ENCODE assay signal across 9 cellular contexts in the genomic region with DNA sequence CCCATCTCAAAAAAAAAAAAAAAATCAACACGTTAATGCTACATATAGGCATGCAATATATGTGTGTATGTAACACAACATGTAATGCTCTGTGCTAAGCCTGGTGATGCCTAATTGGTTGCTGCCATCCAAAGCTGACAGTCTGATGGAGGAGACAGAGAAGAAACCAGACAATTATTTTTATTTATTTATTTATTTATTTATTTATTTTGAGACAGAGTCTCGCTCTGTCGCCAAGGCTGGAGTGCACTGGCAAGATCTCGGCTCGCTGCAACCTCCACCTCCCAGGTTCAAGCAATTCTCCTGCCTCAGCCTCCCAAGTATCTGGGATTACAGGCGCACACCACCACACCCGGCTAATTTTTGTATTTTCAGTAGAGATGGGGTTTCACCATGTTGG. TPM values are rescaled to one million over a fixed set of nuclear protein-coding genes. Genes with fewer than 3 reads are reported as not detected.
DNase-seq lines count a peak whose midpoint lies in the region; ATAC-seq, FAIRE-seq and TF ChIP-seq lines count a peak whose summit lies in the region.
"Not testable (repeated sequence)": the region's sequence is repeated elsewhere in the genome, so short reads cannot be mapped to it uniquely, and the experiment has no call there.
"Had no signal": no experiment of that assay in that cellular context is flagged by ENCODE, and none has a peak within 500 bp of the region (broad histone marks: within the 10 kb centered on the region; RNA-seq: fewer than 3 reads in every experiment).

No MANE protein-coding gene starts in this region.

- peak overlapping the region; percentile 100 for H3K27ac Mint-ChIP-seq in activated CD4-positive, alpha-beta T cell treated with anti-CD3 and anti-CD28 coated beads for 36 hours
- peak overlapping the region; percentile 97 for H3K27ac Mint-ChIP-seq in activated naive CD4-positive, alpha-beta T cell treated with anti-CD3 and anti-CD28 coated beads, Interleukin-2, amount 10 ng/mL, durations not matched to agents 7 days and 5 days
- peak overlapping the region; percentile 92 for H3K27ac Mint-ChIP-seq in osteocyte (ENCODE audit: unreplicated experiment)
- H3K27ac Mint-ChIP-seq in stimulated activated naive CD8-positive, alpha-beta T cell treated with anti-CD3 and anti-CD28 coated beads, Interleukin-15, amount 100 ng/mL, for 72 hours, result not testable (repeated sequence)

- H3K9ac ChIP-seq in BLaER1, result peak overlapping the region; percentile 79; the same call in 1 of the 2 replicates
- peak overlapping the region; percentile 80 for H3K9ac ChIP-seq in MM.1S (ENCODE audit: low read length)
- not testable (repeated sequence) for H3K9ac ChIP-seq in HepG2 (ENCODE audit: insufficient read depth, low read depth, low read length)

- not testable (repeated sequence) for BruUV-seq in HepG2 (replicated peaks; lab: Mats Ljungman, UMichigan)

- H3K27me3 ChIP-seq in BLaER1; MM.1S (replicated peaks; ENCODE audit: insufficient read depth, low read length); esophagus muscularis mucosa; HepG2 (ENCODE audit: control insufficient read depth in 1 of 2, insufficient read depth in 2 of 2, low read length in 2 of 2): not testable (repeated sequence)

- 0 out of 2 replicates have a peak overlapping the region, but pooled peaks have one; percentile 57 for H3K4me3 ChIP-seq in BLaER1
- H3K4me3 ChIP-seq in MM.1S (ENCODE audit: low read length); esophagus muscularis mucosa; HepG2 (replicated peaks in 1 of 3; ENCODE audit: insufficient read depth in 1 of 3, low read depth in 2 of 3, low read length in 3 of 3): not testable (repeated sequence)

- not testable (repeated sequence) for H3K4me3 Mint-ChIP-seq in activated CD4-positive, alpha-beta T cell treated with anti-CD3 and anti-CD28 coated beads for 36 hours; activated naive CD4-positive, alpha-beta T cell treated with anti-CD3 and anti-CD28 coated beads, Interleukin-2, amount 10 ng/mL, durations not matched to agents 7 days and 5 days; osteocyte (ENCODE audit: unreplicated experiment)
- peak overlapping the region; percentile 91 for H3K4me3 Mint-ChIP-seq in stimulated activated naive CD8-positive, alpha-beta T cell treated with anti-CD3 and anti-CD28 coated beads, Interleukin-15, amount 100 ng/mL, for 72 hours

- H3K36me3 Mint-ChIP-seq in activated CD4-positive, alpha-beta T cell treated with anti-CD3 and anti-CD28 coated beads for 36 hours (ENCODE audit: low read depth); activated naive CD4-positive, alpha-beta T cell treated with anti-CD3 and anti-CD28 coated beads, Interleukin-2, amount 10 ng/mL, durations not matched to agents 7 days and 5 days; osteocyte (ENCODE audit: unreplicated experiment): not testable (repeated sequence)

- not testable (repeated sequence) for H3K9me3 Mint-ChIP-seq in activated CD4-positive, alpha-beta T cell treated with anti-CD3 and anti-CD28 coated beads for 36 hours (ENCODE audit: low read depth); activated naive CD4-positive, alpha-beta T cell treated with anti-CD3 and anti-CD28 coated beads, Interleukin-2, amount 10 ng/mL, durations not matched to agents 7 days and 5 days; osteocyte (ENCODE audit: unreplicated experiment); stimulated activated naive CD8-positive, alpha-beta T cell treated with anti-CD3 and anti-CD28 coated beads, Interleukin-15, amount 100 ng/mL, for 72 hours

- H3F3A ChIP-seq in MM.1S (ENCODE audit: insufficient read depth, low read length), result peaks cover 25% of the 10 kb centered on the region

- FAIRE-seq in HepG2 (lab: Jason Lieb, UNC), result not testable (repeated sequence)

- not testable (repeated sequence) for H2AFZ ChIP-seq in MM.1S (ENCODE audit: low read length); HepG2 (ENCODE audit: low read length)

- H3K4me1 ChIP-seq in BLaER1 (peaks cover 91% of the 10 kb centered on the region), MM.1S (ENCODE audit: low read length) (peaks cover 24% of the 10 kb centered on the region), esophagus muscularis mucosa (peaks cover 23 to 42% (median 36%) of the 10 kb centered on the region in 4 donors), HepG2 (ENCODE audit: insufficient read depth, low read length) (peaks cover 64% of the 10 kb centered on the region)

- CTCF ChIA-PET in activated CD4-positive, alpha-beta T cell treated with anti-CD3 and anti-CD28 coated beads for 36 hours (lab: Charles Lee), result interaction anchor here (0.7 to 3.8 kb wide), 4 partner anchors 14 to 324 kb away, joined by 3 to 18 read pairs (median 7); no protein-coding TSS in a partner anchor
- CTCF ChIA-PET in activated naive CD4-positive, alpha-beta T cell treated with anti-CD3 and anti-CD28 coated beads, Interleukin-2, amount 10 ng/mL, durations not matched to agents 7 days and 5 days (lab: Charles Lee), result interaction anchor here (6.9 kb wide), 1 partner anchor 15 kb away, joined by 42 read pairs; the partner anchor contains the start of gene MRPL4
- CTCF ChIA-PET in HepG2 (lab: Yijun Ruan, JAX; ENCODE audit: low intra/inter-chr PET ratio, low total read pairs), result not testable (repeated sequence)

- H3K36me3 ChIP-seq in BLaER1; MM.1S (replicated peaks; ENCODE audit: insufficient read depth, low read length); esophagus muscularis mucosa; HepG2 (replicated peaks in 1 of 2; ENCODE audit: control insufficient read depth in 1 of 2, insufficient read depth in 2 of 2, low read length in 2 of 2): not testable (repeated sequence)

- ATAC-seq in activated CD4-positive, alpha-beta T cell treated with anti-CD3 and anti-CD28 coated beads for 36 hours; HepG2; stimulated activated naive CD8-positive, alpha-beta T cell treated with anti-CD3 and anti-CD28 coated beads, Interleukin-15, amount 100 ng/mL, for 72 hours: not testable (repeated sequence)

- POLR2A ChIA-PET in activated CD4-positive, alpha-beta T cell treated with anti-CD3 and anti-CD28 coated beads for 36 hours (lab: Charles Lee), result interaction anchor here (1.2 kb wide), 1 partner anchor 48 kb away, joined by 3 read pairs; no protein-coding TSS in a partner anchor
- POLR2A ChIA-PET in HepG2 (lab: Yijun Ruan, JAX), result interaction anchor here (0.6 to 0.9 kb wide), 2 partner anchors 15 to 134 kb away, joined by 3 to 7 read pairs; no protein-coding TSS in a partner anchor

- not testable (repeated sequence) for H3K9me2 ChIP-seq in MM.1S (replicated peaks; ENCODE audit: insufficient read depth, low read length)

- WGBS in esophagus muscularis mucosa, result 94% methylated on average over 7 of the region's 7 CpGs
- 89% methylated on average over 7 of the region's 7 CpGs for WGBS in HepG2 (ENCODE audit: low lambda C conversion rate)

- DNase-seq in MM.1S; activated CD4-positive, alpha-beta T cell treated with anti-CD3 and anti-CD28 coated beads for 36 hours; activated naive CD4-positive, alpha-beta T cell treated with anti-CD3 and anti-CD28 coated beads, Interleukin-2, amount 10 ng/mL, durations not matched to agents 7 days and 5 days; esophagus muscularis mucosa (ENCODE audit: extremely low spot score); HepG2 (ENCODE audit: low spot score); osteocyte (ENCODE audit: extremely low spot score, unreplicated experiment); stimulated activated naive CD8-positive, alpha-beta T cell treated with anti-CD3 and anti-CD28 coated beads, Interleukin-15, amount 100 ng/mL, for 72 hours: not testable (repeated sequence)

- TF ChIP-seq RAD21 in HepG2 (CRISPR knock-in tag; IDR thresholded peaks at IDR 0.05), result not testable (repeated sequence)

- not testable (repeated sequence) for H4K20me1 ChIP-seq in BLaER1; MM.1S (ENCODE audit: insufficient read depth, low read length); HepG2 (ENCODE audit: insufficient read depth, low read length)

- H3K9me3 ChIP-seq in BLaER1; MM.1S (replicated peaks; ENCODE audit: insufficient read depth, low read length); esophagus muscularis mucosa; HepG2 (ENCODE audit: low read length): not testable (repeated sequence)

- peaks cover 18% of the 10 kb centered on the region for H3K4me1 Mint-ChIP-seq in activated CD4-positive, alpha-beta T cell treated with anti-CD3 and anti-CD28 coated beads for 36 hours
- H3K4me1 Mint-ChIP-seq in activated naive CD4-positive, alpha-beta T cell treated with anti-CD3 and anti-CD28 coated beads, Interleukin-2, amount 10 ng/mL, durations not matched to agents 7 days and 5 days, result peaks cover 32% of the 10 kb centered on the region
- H3K4me1 Mint-ChIP-seq in osteocyte (ENCODE audit: unreplicated experiment), result peaks cover 28% of the 10 kb centered on the region
- H3K4me1 Mint-ChIP-seq in stimulated activated naive CD8-positive, alpha-beta T cell treated with anti-CD3 and anti-CD28 coated beads, Interleukin-15, amount 100 ng/mL, for 72 hours, result peaks cover 45% of the 10 kb centered on the region

- H3K27ac ChIP-seq in BLaER1 (peak overlapping the region; percentile 94), MM.1S (ENCODE audit: low read length) (peak overlapping the region; percentile 94), esophagus muscularis mucosa (replicated peaks in 1 of 4) (peak overlapping the region; percentile 51 to 73 (median 68))
- not testable (repeated sequence) for H3K27ac ChIP-seq in HepG2 (ENCODE audit: extremely low read length, insufficient read depth, low read length)

- H3K4me2 ChIP-seq in BLaER1 (peak overlapping the region; percentile 94), MM.1S (ENCODE audit: low read depth, low read length) (peak overlapping the region; percentile 97; the same call in 1 of the 2 replicates), HepG2 (ENCODE audit: low read depth, low read length) (0 out of 2 replicates have a peak overlapping the region, but pooled peaks have one; percentile 23)

- not testable (repeated sequence) for H3K27me3 Mint-ChIP-seq in activated CD4-positive, alpha-beta T cell treated with anti-CD3 and anti-CD28 coated beads for 36 hours; osteocyte (ENCODE audit: unreplicated experiment); stimulated activated naive CD8-positive, alpha-beta T cell treated with anti-CD3 and anti-CD28 coated beads, Interleukin-15, amount 100 ng/mL, for 72 hours
- H3K27me3 Mint-ChIP-seq in activated naive CD4-positive, alpha-beta T cell treated with anti-CD3 and anti-CD28 coated beads, Interleukin-2, amount 10 ng/mL, durations not matched to agents 7 days and 5 days, result peaks cover 19% of the 10 kb centered on the region

- intact Hi-C loops in activated CD4-positive, alpha-beta T cell treated with anti-CD3 and anti-CD28 coated beads for 36 hours (cut with DNase I, micrococcal nuclease); esophagus muscularis mucosa (cut with DNase I): not testable (repeated sequence)
- intact Hi-C loops in HepG2 (cut with micrococcal nuclease; ENCODE audit: unreplicated experiment), result loop anchor here (5.0 kb wide), 1 partner anchor 43 kb away; the partner anchor contains the start of gene DNMT1

- TF ChIP-seq CTCF in MM.1S (IDR thresholded peaks at IDR 0.05; ENCODE audit: low read length); esophagus muscularis mucosa (IDR thresholded peaks at IDR 0.05); HepG2 (CRISPR knock-in tag; IDR thresholded peaks at IDR 0.05); osteocyte (IDR thresholded peaks at IDR 0.05): not testable (repeated sequence)

- TF ChIP-seq EP300 in esophagus muscularis mucosa (IDR thresholded peaks at IDR 0.05); HepG2 (IDR thresholded peaks at IDR 0.05; ENCODE audit: low read depth in 2 of 2, low read length in 2 of 2); HepG2 (CRISPR knock-in tag; IDR thresholded peaks at IDR 0.05; ENCODE audit: borderline replicate concordance): not testable (repeated sequence)

- H3K79me2 ChIP-seq in MM.1S (ENCODE audit: low read length); HepG2 (ENCODE audit: insufficient read depth, low read length): not testable (repeated sequence)

- in situ Hi-C loops in HepG2 (cut with HindIII; ENCODE audit: extremely low pct_ligation_motif_present, low pct_unique_long_range_greater_than_20kb), result loop anchor here (10.0 kb wide), 1 partner anchor 301 kb away; the partner anchor contains the start of gene OLFM2

- not testable (repeated sequence) for TF ChIP-seq POLR2A in esophagus muscularis mucosa (IDR thresholded peaks at IDR 0.05; ENCODE audit: low read depth); HepG2 (IDR thresholded peaks at IDR 0.05; ENCODE audit: insufficient read depth in 1 of 2, low read depth in 2 of 2, low read length in 2 of 2)

RNA-seq across cellular contexts. Expression of gene S1PR2, which starts 4.3 kb away (rescaled TPM):
- 1 to 10 TPM; 8.1 to 9.0 TPM for total RNA-seq in activated CD4-positive, alpha-beta T cell treated with anti-CD3 and anti-CD28 coated beads for 36 hours
- total RNA-seq in esophagus muscularis mucosa, result 10 to 100 TPM; 14.5 to 27.7 (median 20.4) TPM
- total RNA-seq in HepG2 (2016; rRNA removed; fragmentation: Illumina TruSeq; extraction: Trizol), result 0.93 and 1.3 TPM in 2 replicates
- 0.26 and 0.51 TPM in 2 replicates for total RNA-seq in HepG2 (2016; cell fraction: cytosol; rRNA removed; fragmentation: Illumina TruSeq; extraction: Trizol; ENCODE audit: low read depth)
- total RNA-seq in HepG2 (2016; cell fraction: insoluble cytoplasmic fraction; rRNA removed; fragmentation: Illumina TruSeq; extraction: Trizol), result 0.77 and 1.4 TPM in 2 replicates
- 1.2 and 1.4 TPM in 2 replicates for total RNA-seq in HepG2 (2016; cell fraction: membrane; rRNA removed; fragmentation: Illumina TruSeq; extraction: Trizol)
- total RNA-seq in HepG2 (2016; cell fraction: nucleus; rRNA removed; fragmentation: Illumina TruSeq; extraction: Trizol), result 0.66 and 1.0 TPM in 2 replicates
- 0.91 and 1.2 TPM in 2 replicates for polyA plus RNA-seq in HepG2 (2011; rRNA removed)
- polyA plus RNA-seq in HepG2 (2011; cell fraction: cytosol; rRNA removed), result 1.1 and 1.2 TPM in 2 replicates
- polyA plus RNA-seq in HepG2 (2011; cell fraction: nucleus; rRNA removed), result 0.51 and 0.69 TPM in 2 replicates
- polyA plus RNA-seq in HepG2 (2012), result 0.59 and 0.71 TPM in 2 replicates
- 0.19 and 0.20 TPM in 2 replicates for polyA plus RNA-seq in HepG2 (2016; cell fraction: cytosol; fragmentation: Illumina TruSeq; extraction: Trizol; ENCODE audit: low read depth)
- polyA plus RNA-seq in HepG2 (2016; cell fraction: insoluble cytoplasmic fraction; fragmentation: Illumina TruSeq; extraction: Trizol; ENCODE audit: low read depth), result 0.53 and 0.66 TPM in 2 replicates
- polyA plus RNA-seq in HepG2 (2016; cell fraction: membrane; fragmentation: Illumina TruSeq; extraction: Trizol; ENCODE audit: low read depth), result 0.55 and 0.86 TPM in 2 replicates
- polyA plus RNA-seq in HepG2 (2016; cell fraction: nucleus; fragmentation: Illumina TruSeq; extraction: Trizol; ENCODE audit: insufficient read depth, low read depth), result 1.1 and 1.4 TPM in 2 replicates
- 10.2 and 10.5 TPM in 2 replicates for polyA minus RNA-seq in HepG2 (2011; rRNA and poly(A)+ RNA removed; ENCODE audit: low replicate concordance)
- 2.3 and 2.4 TPM in 2 replicates for polyA minus RNA-seq in HepG2 (2011; cell fraction: cytosol; rRNA and poly(A)+ RNA removed)
- 0.77 and 0.99 TPM in 2 replicates for polyA minus RNA-seq in HepG2 (2011; cell fraction: nucleus; rRNA and poly(A)+ RNA removed)
- 21.8 and 23.6 TPM in 2 replicates for total RNA-seq in osteocyte

RNA-seq across cellular contexts. Expression of gene MRPL4, which starts 16.6 kb away (rescaled TPM):
- total RNA-seq in activated CD4-positive, alpha-beta T cell treated with anti-CD3 and anti-CD28 coated beads for 36 hours, result 100 to 1,000 TPM; 130 to 140 TPM
- total RNA-seq in esophagus muscularis mucosa, result 10 to 100 TPM; 39.9 to 78.0 (median 61.7) TPM
- total RNA-seq in HepG2 (2016; rRNA removed; fragmentation: Illumina TruSeq; extraction: Trizol), result 36.7 and 40.6 TPM in 2 replicates
- total RNA-seq in HepG2 (2016; cell fraction: cytosol; rRNA removed; fragmentation: Illumina TruSeq; extraction: Trizol; ENCODE audit: low read depth), result 27.9 and 28.7 TPM in 2 replicates
- 31.8 and 42.1 TPM in 2 replicates for total RNA-seq in HepG2 (2016; cell fraction: insoluble cytoplasmic fraction; rRNA removed; fragmentation: Illumina TruSeq; extraction: Trizol)
- total RNA-seq in HepG2 (2016; cell fraction: membrane; rRNA removed; fragmentation: Illumina TruSeq; extraction: Trizol), result 31.0 and 33.7 TPM in 2 replicates
- 19.4 and 26.7 TPM in 2 replicates for total RNA-seq in HepG2 (2016; cell fraction: nucleus; rRNA removed; fragmentation: Illumina TruSeq; extraction: Trizol)
- polyA plus RNA-seq in HepG2 (2011; rRNA removed), result 42.5 and 45.4 TPM in 2 replicates
- 43.4 and 60.6 TPM in 2 replicates for polyA plus RNA-seq in HepG2 (2011; cell fraction: cytosol; rRNA removed)
- polyA plus RNA-seq in HepG2 (2011; cell fraction: nucleus; rRNA removed), result 90.6 and 101 TPM in 2 replicates
- 32.0 and 46.2 TPM in 2 replicates for polyA plus RNA-seq in HepG2 (2012)
- 69.8 and 81.5 TPM in 2 replicates for polyA plus RNA-seq in HepG2 (2016; cell fraction: cytosol; fragmentation: Illumina TruSeq; extraction: Trizol; ENCODE audit: low read depth)
- polyA plus RNA-seq in HepG2 (2016; cell fraction: insoluble cytoplasmic fraction; fragmentation: Illumina TruSeq; extraction: Trizol; ENCODE audit: low read depth), result 76.0 and 88.0 TPM in 2 replicates
- polyA plus RNA-seq in HepG2 (2016; cell fraction: membrane; fragmentation: Illumina TruSeq; extraction: Trizol; ENCODE audit: low read depth), result 72.3 and 74.6 TPM in 2 replicates
- 80.4 and 81.9 TPM in 2 replicates for polyA plus RNA-seq in HepG2 (2016; cell fraction: nucleus; fragmentation: Illumina TruSeq; extraction: Trizol; ENCODE audit: insufficient read depth, low read depth)
- polyA minus RNA-seq in HepG2 (2011; rRNA and poly(A)+ RNA removed; ENCODE audit: low replicate concordance), result 34.7 and 41.5 TPM in 2 replicates
- 14.2 and 20.8 TPM in 2 replicates for polyA minus RNA-seq in HepG2 (2011; cell fraction: cytosol; rRNA and poly(A)+ RNA removed)
- 15.0 and 15.5 TPM in 2 replicates for polyA minus RNA-seq in HepG2 (2011; cell fraction: nucleus; rRNA and poly(A)+ RNA removed)
- total RNA-seq in osteocyte, result 53.4 and 57.0 TPM in 2 replicates

RNA-seq across cellular contexts. Expression of gene ICAM1, which starts 35.5 kb away (rescaled TPM):
- 10 to 100 TPM; 27.9 to 30.9 TPM for total RNA-seq in activated CD4-positive, alpha-beta T cell treated with anti-CD3 and anti-CD28 coated beads for 36 hours
- total RNA-seq in esophagus muscularis mucosa (10 to 100 TPM; 15.8 to 63.5 (median 18.4) TPM), HepG2 (2016; rRNA removed; fragmentation: Illumina TruSeq; extraction: Trizol) (12.8 and 37.9 TPM in 2 replicates), osteocyte (31.8 and 35.5 TPM in 2 replicates)
- 2.8 and 3.4 TPM in 2 replicates for total RNA-seq in HepG2 (2016; cell fraction: cytosol; rRNA removed; fragmentation: Illumina TruSeq; extraction: Trizol; ENCODE audit: low read depth)
- 11.2 and 38.7 TPM in 2 replicates for total RNA-seq in HepG2 (2016; cell fraction: insoluble cytoplasmic fraction; rRNA removed; fragmentation: Illumina TruSeq; extraction: Trizol)
- total RNA-seq in HepG2 (2016; cell fraction: membrane; rRNA removed; fragmentation: Illumina TruSeq; extraction: Trizol), result 6.9 and 8.2 TPM in 2 replicates
- total RNA-seq in HepG2 (2016; cell fraction: nucleus; rRNA removed; fragmentation: Illumina TruSeq; extraction: Trizol), result 36.6 and 43.7 TPM in 2 replicates
- polyA plus RNA-seq in HepG2 (2011; rRNA removed), result 98.4 and 153 TPM in 2 replicates
- polyA plus RNA-seq in HepG2 (2011; cell fraction: cytosol; rRNA removed), result 88.6 and 125 TPM in 2 replicates
- polyA plus RNA-seq in HepG2 (2011; cell fraction: nucleus; rRNA removed), result 70.4 and 93.5 TPM in 2 replicates
- polyA plus RNA-seq in HepG2 (2012), result 31.4 and 71.9 TPM in 2 replicates
- 2.4 and 2.5 TPM in 2 replicates for polyA plus RNA-seq in HepG2 (2016; cell fraction: cytosol; fragmentation: Illumina TruSeq; extraction: Trizol; ENCODE audit: low read depth)
- 12.7 and 15.7 TPM in 2 replicates for polyA plus RNA-seq in HepG2 (2016; cell fraction: insoluble cytoplasmic fraction; fragmentation: Illumina TruSeq; extraction: Trizol; ENCODE audit: low read depth)
- 4.6 and 5.2 TPM in 2 replicates for polyA plus RNA-seq in HepG2 (2016; cell fraction: membrane; fragmentation: Illumina TruSeq; extraction: Trizol; ENCODE audit: low read depth)
- polyA plus RNA-seq in HepG2 (2016; cell fraction: nucleus; fragmentation: Illumina TruSeq; extraction: Trizol; ENCODE audit: insufficient read depth, low read depth), result 75.8 and 77.2 TPM in 2 replicates
- 19.2 and 165 TPM in 2 replicates for polyA minus RNA-seq in HepG2 (2011; rRNA and poly(A)+ RNA removed; ENCODE audit: low replicate concordance)
- 97.0 and 140 TPM in 2 replicates for polyA minus RNA-seq in HepG2 (2011; cell fraction: cytosol; rRNA and poly(A)+ RNA removed)
- polyA minus RNA-seq in HepG2 (2011; cell fraction: nucleus; rRNA and poly(A)+ RNA removed), result 31.8 and 54.1 TPM in 2 replicates

RNA-seq across cellular contexts. Expression of gene DNMT1, which starts 40.7 kb away (rescaled TPM):
- 100 to 1,000 TPM; 374 to 385 TPM for total RNA-seq in activated CD4-positive, alpha-beta T cell treated with anti-CD3 and anti-CD28 coated beads for 36 hours
- total RNA-seq in esophagus muscularis mucosa, result 10 to 100 TPM; 20.8 to 51.4 (median 34.8) TPM
- 71.3 and 91.1 TPM in 2 replicates for total RNA-seq in HepG2 (2016; rRNA removed; fragmentation: Illumina TruSeq; extraction: Trizol)
- total RNA-seq in HepG2 (2016; cell fraction: cytosol; rRNA removed; fragmentation: Illumina TruSeq; extraction: Trizol; ENCODE audit: low read depth), result 19.2 and 22.3 TPM in 2 replicates
- total RNA-seq in HepG2 (2016; cell fraction: insoluble cytoplasmic fraction; rRNA removed; fragmentation: Illumina TruSeq; extraction: Trizol), result 56.4 and 79.8 TPM in 2 replicates
- total RNA-seq in HepG2 (2016; cell fraction: membrane; rRNA removed; fragmentation: Illumina TruSeq; extraction: Trizol), result 22.8 and 25.9 TPM in 2 replicates
- 75.7 and 86.8 TPM in 2 replicates for total RNA-seq in HepG2 (2016; cell fraction: nucleus; rRNA removed; fragmentation: Illumina TruSeq; extraction: Trizol)
- 24.5 and 31.2 TPM in 2 replicates for polyA plus RNA-seq in HepG2 (2011; rRNA removed)
- polyA plus RNA-seq in HepG2 (2011; cell fraction: cytosol; rRNA removed), result 8.4 and 10.3 TPM in 2 replicates
- polyA plus RNA-seq in HepG2 (2011; cell fraction: nucleus; rRNA removed), result 93.5 and 117 TPM in 2 replicates
- polyA plus RNA-seq in HepG2 (2012), result 44.7 and 63.7 TPM in 2 replicates
- polyA plus RNA-seq in HepG2 (2016; cell fraction: cytosol; fragmentation: Illumina TruSeq; extraction: Trizol; ENCODE audit: low read depth), result 4.3 and 4.9 TPM in 2 replicates
- polyA plus RNA-seq in HepG2 (2016; cell fraction: insoluble cytoplasmic fraction; fragmentation: Illumina TruSeq; extraction: Trizol; ENCODE audit: low read depth), result 51.8 and 69.6 TPM in 2 replicates
- 11.8 and 13.3 TPM in 2 replicates for polyA plus RNA-seq in HepG2 (2016; cell fraction: membrane; fragmentation: Illumina TruSeq; extraction: Trizol; ENCODE audit: low read depth)
- 227 and 231 TPM in 2 replicates for polyA plus RNA-seq in HepG2 (2016; cell fraction: nucleus; fragmentation: Illumina TruSeq; extraction: Trizol; ENCODE audit: insufficient read depth, low read depth)
- polyA minus RNA-seq in HepG2 (2011; rRNA and poly(A)+ RNA removed; ENCODE audit: low replicate concordance), result 52.1 and 125 TPM in 2 replicates
- 28.0 and 28.5 TPM in 2 replicates for polyA minus RNA-seq in HepG2 (2011; cell fraction: cytosol; rRNA and poly(A)+ RNA removed)
- 40.2 and 40.9 TPM in 2 replicates for polyA minus RNA-seq in HepG2 (2011; cell fraction: nucleus; rRNA and poly(A)+ RNA removed)
- total RNA-seq in osteocyte, result 82.3 and 87.2 TPM in 2 replicates

RNA-seq across cellular contexts. Expression of gene ICAM4, which starts 51.3 kb away (rescaled TPM):
- under 1 TPM; 0.23 to 0.46 TPM for total RNA-seq in activated CD4-positive, alpha-beta T cell treated with anti-CD3 and anti-CD28 coated beads for 36 hours
- total RNA-seq in esophagus muscularis mucosa, result under 1 TPM in 3 of 4 donors, not detected in 1; 0.29 to 0.78 (median 0.66) TPM
- 1.5 and 2.9 TPM in 2 replicates for total RNA-seq in HepG2 (2016; rRNA removed; fragmentation: Illumina TruSeq; extraction: Trizol)
- total RNA-seq in HepG2 (2016; cell fraction: cytosol; rRNA removed; fragmentation: Illumina TruSeq; extraction: Trizol; ENCODE audit: low read depth), result 1.1 and 1.9 TPM in 2 replicates
- total RNA-seq in HepG2 (2016; cell fraction: insoluble cytoplasmic fraction; rRNA removed; fragmentation: Illumina TruSeq; extraction: Trizol), result 1.0 and 3.0 TPM in 2 replicates
- total RNA-seq in HepG2 (2016; cell fraction: membrane; rRNA removed; fragmentation: Illumina TruSeq; extraction: Trizol), result 1.7 and 2.0 TPM in 2 replicates
- total RNA-seq in HepG2 (2016; cell fraction: nucleus; rRNA removed; fragmentation: Illumina TruSeq; extraction: Trizol), result 1.6 and 2.6 TPM in 2 replicates
- polyA plus RNA-seq in HepG2 (2011; rRNA removed), result 3.1 and 4.0 TPM in 2 replicates
- polyA plus RNA-seq in HepG2 (2011; cell fraction: cytosol; rRNA removed), result 3.1 and 6.6 TPM in 2 replicates
- 2.1 and 3.1 TPM in 2 replicates for polyA plus RNA-seq in HepG2 (2011; cell fraction: nucleus; rRNA removed)
- polyA plus RNA-seq in HepG2 (2012), result 2.3 and 2.5 TPM in 2 replicates
- polyA plus RNA-seq in HepG2 (2016; cell fraction: cytosol; fragmentation: Illumina TruSeq; extraction: Trizol; ENCODE audit: low read depth), result 1.4 and 1.9 TPM in 2 replicates
- 1.4 and 1.6 TPM in 2 replicates for polyA plus RNA-seq in HepG2 (2016; cell fraction: insoluble cytoplasmic fraction; fragmentation: Illumina TruSeq; extraction: Trizol; ENCODE audit: low read depth)
- 1.5 and 1.8 TPM in 2 replicates for polyA plus RNA-seq in HepG2 (2016; cell fraction: membrane; fragmentation: Illumina TruSeq; extraction: Trizol; ENCODE audit: low read depth)
- 3.3 and 3.9 TPM in 2 replicates for polyA plus RNA-seq in HepG2 (2016; cell fraction: nucleus; fragmentation: Illumina TruSeq; extraction: Trizol; ENCODE audit: insufficient read depth, low read depth)
- 0.09 and 3.3 TPM in 2 replicates for polyA minus RNA-seq in HepG2 (2011; rRNA and poly(A)+ RNA removed; ENCODE audit: low replicate concordance)
- polyA minus RNA-seq in HepG2 (2011; cell fraction: cytosol; rRNA and poly(A)+ RNA removed), result 1.6 and 2.0 TPM in 2 replicates
- polyA minus RNA-seq in HepG2 (2011; cell fraction: nucleus; rRNA and poly(A)+ RNA removed), result 1.7 and 2.4 TPM in 2 replicates
- total RNA-seq in osteocyte, result not detected in 2 replicates
- total RNA-seq: cerebellum had no signal

Comparison
In these comparisons a context has a peak if more than half of its experiments do, and no peak if none do; other contexts are left out.
1. H3K4me2 ChIP-seq: peak in every context shown above with its lines; median percentile 97 in MM.1S; 94 in BLaER1; 23 in HepG2.